Comparison of ENCODE assay signal across 1 cellular context in genomic region chr9:4984571-4985375, GRCh38.
A peak's percentile ranks its signal among the peaks of the same experiment; 100 is the strongest.
TF ChIP-seq lines count a peak whose summit lies in the region.

Gene JAK2 (plus strand): TSS chr9:4985272. CDS start chr9:5021988, 36,716 bp downstream.

TF ChIP-seq in HEK293, 187 proteins besides CTCF, POLR2A, EP300 and RAD21 (continued from another document and continues in another):
- peak; percentile 47; the same call in 1 of the 2 replicates for TF ChIP-seq ZBTB11 (tag by site-specific recombination; conservative IDR thresholded peaks at IDR 0.05; ENCODE audit: low read depth)
- TF ChIP-seq ZNF561 (tag by site-specific recombination; IDR thresholded peaks at IDR 0.05; ENCODE audit: borderline replicate concordance), result 0 out of 2 replicates have a peak, but pooled peaks have one; percentile 82
- 0 out of 2 replicates have a peak, but pooled peaks have one; percentile 7 for TF ChIP-seq ZNF18 (tag by site-specific recombination; IDR thresholded peaks at IDR 0.05)
- TF ChIP-seq ZNF239 (tag by site-specific recombination; IDR thresholded peaks at IDR 0.05), result peak; percentile 10; the same call in 1 of the 2 replicates
- TF ChIP-seq ZNF324 (tag by site-specific recombination; IDR thresholded peaks at IDR 0.05), result peak; percentile 51; the same call in 1 of the 2 replicates
- no peak for TF ChIP-seq ZNF580 (tag by site-specific recombination; IDR thresholded peaks at IDR 0.05)
- TF ChIP-seq ZBTB20 (tag by site-specific recombination; IDR thresholded peaks at IDR 0.05), result peak; percentile 84
- TF ChIP-seq ZNF513 (tag by site-specific recombination; IDR thresholded peaks at IDR 0.05), result peak; percentile 87
- peak; percentile 88 for TF ChIP-seq ZNF335 (tag by site-specific recombination; conservative IDR thresholded peaks at IDR 0.05)
- TF ChIP-seq ZEB2 (tag by site-specific recombination; IDR thresholded peaks at IDR 0.05), result peak; percentile 76
- TF ChIP-seq ZNF670 (tag by site-specific recombination; IDR thresholded peaks at IDR 0.05; ENCODE audit: low read depth), result no peak
- TF ChIP-seq ZXDB (tag by site-specific recombination; IDR thresholded peaks at IDR 0.05), result peak; percentile 57; the same call in 1 of the 2 replicates
- peak; percentile 97 for TF ChIP-seq ZBTB26 (tag by site-specific recombination; optimal IDR thresholded peaks at IDR 0.05)
- 0 out of 2 replicates have a peak, but pooled peaks have one; percentile 3 for TF ChIP-seq ZNF146 (tag by site-specific recombination; IDR thresholded peaks at IDR 0.05)
- TF ChIP-seq KLF16 (tag by site-specific recombination; IDR thresholded peaks at IDR 0.05), result peak; percentile 25; the same call in 1 of the 2 replicates
- 0 out of 2 replicates have a peak, but pooled peaks have one; percentile 4 for TF ChIP-seq ZNF16 (tag by site-specific recombination; IDR thresholded peaks at IDR 0.05; ENCODE audit: low read depth)
- peak; percentile 93 for TF ChIP-seq GLIS2 (tag by site-specific recombination; IDR thresholded peaks at IDR 0.05)
- TF ChIP-seq ZNF211 (tag by site-specific recombination; IDR thresholded peaks at IDR 0.05; ENCODE audit: low read depth), result no peak
- TF ChIP-seq ZNF785 (tag by site-specific recombination; IDR thresholded peaks at IDR 0.05), result peak; percentile 99
- no peak for TF ChIP-seq ZNF639 (tag by site-specific recombination; IDR thresholded peaks at IDR 0.05)
- TF ChIP-seq PRDM10 (tag by site-specific recombination; IDR thresholded peaks at IDR 0.05), result peak; percentile 26; the same call in 1 of the 2 replicates
- peak; percentile 66 for TF ChIP-seq ZFHX2 (tag by site-specific recombination; conservative IDR thresholded peaks at IDR 0.05)
- peak; percentile 80 for TF ChIP-seq KLF8 (tag by site-specific recombination; IDR thresholded peaks at IDR 0.05)
- peak; percentile 67 for TF ChIP-seq EGR2 (tag by site-specific recombination; IDR thresholded peaks at IDR 0.05; ENCODE audit: low read depth)
- peak; percentile 89 for TF ChIP-seq ZNF76 (tag by site-specific recombination; IDR thresholded peaks at IDR 0.05; ENCODE audit: borderline replicate concordance, low read depth)
- no peak for TF ChIP-seq ZNF654 (tag by site-specific recombination; IDR thresholded peaks at IDR 0.05; ENCODE audit: low read depth)
- no peak for TF ChIP-seq ZNF292 (tag by site-specific recombination; IDR thresholded peaks at IDR 0.05; ENCODE audit: borderline replicate concordance, low read depth)
- TF ChIP-seq SP3 (tag by site-specific recombination; IDR thresholded peaks at IDR 0.05), result peak; percentile 70
- TF ChIP-seq ZNF280D (tag by site-specific recombination; IDR thresholded peaks at IDR 0.05), result 0 out of 2 replicates have a peak, but pooled peaks have one; percentile 6
- TF ChIP-seq KLF10 (tag by site-specific recombination; IDR thresholded peaks at IDR 0.05), result peak; percentile 55
- TF ChIP-seq ZNF660 (tag by site-specific recombination; IDR thresholded peaks at IDR 0.05), result peak; percentile 70
- peak; percentile 49; the same call in 1 of the 2 replicates for TF ChIP-seq HIC1 (tag by site-specific recombination; IDR thresholded peaks at IDR 0.05)
- TF ChIP-seq SP2 (tag by site-specific recombination; IDR thresholded peaks at IDR 0.05), result peak; percentile 76
- no peak for TF ChIP-seq ZSCAN18 (tag by site-specific recombination; IDR thresholded peaks at IDR 0.05)
- TF ChIP-seq IKZF3 (tag by site-specific recombination; IDR thresholded peaks at IDR 0.05), result peak; percentile 41; the same call in 1 of the 2 replicates
